ENCODE assay signal across 1 cellular context in the genomic region with DNA sequence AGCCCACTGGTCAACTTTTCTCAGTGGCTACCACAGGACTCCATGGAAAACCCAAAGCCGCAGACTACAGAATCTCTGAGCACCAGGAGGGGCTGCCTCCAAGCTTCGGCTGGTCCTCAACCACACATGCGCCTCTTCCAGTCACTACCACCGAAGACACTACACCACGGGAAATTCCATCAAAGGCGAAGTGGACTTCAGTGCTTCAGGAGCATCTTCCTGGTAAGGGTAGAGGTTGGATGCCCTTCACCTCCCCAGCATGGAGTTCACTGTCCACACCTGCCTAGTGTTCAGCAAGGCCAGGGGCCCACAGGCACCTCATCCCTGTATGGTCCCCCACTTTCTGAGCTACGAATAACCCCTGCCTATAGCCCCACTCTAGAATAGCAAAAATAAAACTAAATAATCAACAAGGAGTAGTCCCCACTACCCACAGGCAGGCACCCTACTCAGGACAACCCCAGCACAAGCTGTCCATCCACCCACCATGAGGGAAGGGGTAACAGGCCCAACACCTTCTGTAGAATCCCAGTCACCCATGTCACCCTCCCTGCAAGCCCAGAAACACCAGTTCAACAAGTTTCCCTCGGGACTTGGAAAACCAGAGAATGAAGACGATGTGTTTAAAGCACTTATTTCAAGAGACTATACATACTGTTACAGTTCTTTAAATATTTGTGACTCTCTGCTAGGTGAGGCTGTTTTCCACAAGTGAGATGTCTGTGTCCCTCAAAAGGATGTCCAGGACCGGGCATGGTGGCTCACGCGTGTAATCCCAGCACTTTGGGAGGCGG.
TF ChIP-seq lines count a peak whose summit lies in the region.

No MANE protein-coding gene starts in this region.

TF ChIP-seq in HCT116, 20 proteins besides CTCF, POLR2A, EP300 and RAD21 (continued from another document):
- TF ChIP-seq, protein P1, sequence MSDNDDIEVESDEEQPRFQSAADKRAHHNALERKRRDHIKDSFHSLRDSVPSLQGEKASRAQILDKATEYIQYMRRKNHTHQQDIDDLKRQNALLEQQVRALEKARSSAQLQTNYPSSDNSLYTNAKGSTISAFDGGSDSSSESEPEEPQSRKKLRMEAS (IDR thresholded peaks at IDR 0.05) = no peak
- no peak for TF ChIP-seq CEBPB (IDR thresholded peaks at IDR 0.05; ENCODE audit: low read depth)
- TF ChIP-seq, protein P2, sequence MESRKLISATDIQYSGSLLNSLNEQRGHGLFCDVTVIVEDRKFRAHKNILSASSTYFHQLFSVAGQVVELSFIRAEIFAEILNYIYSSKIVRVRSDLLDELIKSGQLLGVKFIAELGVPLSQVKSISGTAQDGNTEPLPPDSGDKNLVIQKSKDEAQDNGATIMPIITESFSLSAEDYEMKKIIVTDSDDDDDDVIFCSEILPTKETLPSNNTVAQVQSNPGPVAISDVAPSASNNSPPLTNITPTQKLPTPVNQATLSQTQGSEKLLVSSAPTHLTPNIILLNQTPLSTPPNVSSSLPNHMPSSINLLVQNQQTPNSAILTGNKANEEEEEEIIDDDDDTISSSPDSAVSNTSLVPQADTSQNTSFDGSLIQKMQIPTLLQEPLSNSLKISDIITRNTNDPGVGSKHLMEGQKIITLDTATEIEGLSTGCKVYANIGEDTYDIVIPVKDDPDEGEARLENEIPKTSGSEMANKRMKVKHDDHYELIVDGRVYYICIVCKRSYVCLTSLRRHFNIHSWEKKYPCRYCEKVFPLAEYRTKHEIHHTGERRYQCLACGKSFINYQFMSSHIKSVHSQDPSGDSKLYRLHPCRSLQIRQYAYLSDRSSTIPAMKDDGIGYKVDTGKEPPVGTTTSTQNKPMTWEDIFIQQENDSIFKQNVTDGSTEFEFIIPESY (IDR thresholded peaks at IDR 0.05; ENCODE audit: extremely low read depth, insufficient replicate concordance, low read length) = no peak
- no peak for TF ChIP-seq POLR2AphosphoS5 (IDR thresholded peaks at IDR 0.05; ENCODE audit: low read depth, low read length)
- no peak for TF ChIP-seq CBX3 (IDR thresholded peaks at IDR 0.05; ENCODE audit: low read depth)
- TF ChIP-seq EZH2 (IDR thresholded peaks at IDR 0.05) = no peak
- TF ChIP-seq TCF7L2 (IDR thresholded peaks at IDR 0.05; ENCODE audit: borderline replicate concordance, extremely low read depth, insufficient read depth, insufficient read length) = no peak
- no peak for TF ChIP-seq EGR1 (IDR thresholded peaks at IDR 0.05; ENCODE audit: low read depth)
- TF ChIP-seq SRF (IDR thresholded peaks at IDR 0.05; ENCODE audit: low read depth) = no peak
- no peak for TF ChIP-seq JUND (IDR thresholded peaks at IDR 0.05)
- TF ChIP-seq FOSL1 (IDR thresholded peaks at IDR 0.05; ENCODE audit: low read depth) = no peak
